ENCODE assay signal across 18 cellular contexts in genomic region chr4:16819652-16820051, GRCh38.
A peak's percentile ranks its signal among the peaks of the same experiment; 100 is the strongest.
DNase-seq lines count a peak whose midpoint lies in the region; ATAC-seq, FAIRE-seq and TF ChIP-seq lines count a peak whose summit lies in the region.
"Had no signal": no experiment of that assay in that cellular context is flagged by ENCODE, and none has a peak within 500 bp of the region (broad histone marks: within the 10 kb centered on the region; RNA-seq: fewer than 3 reads in every experiment).

No MANE protein-coding gene starts in this region.

- H3K9me3 Mint-ChIP-seq in GM23338, result no peaks in the 10 kb centered on the region

- no peak overlapping the region for H3K4me3 Mint-ChIP-seq in GM23338
- H3K4me3 Mint-ChIP-seq: CD4-positive, CD25-positive, alpha-beta regulatory T cell had no signal

- no peaks in the 10 kb centered on the region for H3K27me3 ChIP-seq in GM23338 (ENCODE audit: insufficient read depth)
- H3K27me3 ChIP-seq in K562 (ENCODE audit: control insufficient read depth in 2 of 2, insufficient read depth in 2 of 2, low read length in 2 of 2), result no peaks in the 10 kb centered on the region
- no peaks in the 10 kb centered on the region for H3K27me3 ChIP-seq in psoas muscle (ENCODE audit: insufficient read depth in 3 of 3, low read length in 2 of 3)
- no peaks in the 10 kb centered on the region for H3K27me3 ChIP-seq in prostate gland (replicated peaks; ENCODE audit: insufficient read depth)
- H3K27me3 ChIP-seq in WERI-Rb-1 (ENCODE audit: insufficient read depth, low read depth, severe bottlenecking), result peaks cover 26% of the 10 kb centered on the region

- H3K4me1 ChIP-seq in GM23338 (ENCODE audit: insufficient read depth), result peaks cover 53% of the 10 kb centered on the region
- no peaks in the 10 kb centered on the region for H3K4me1 ChIP-seq in K562 (replicated peaks in 1 of 2; ENCODE audit: control insufficient read depth in 2 of 2, insufficient read depth in 2 of 2, low read length in 2 of 2)
- peaks cover 0 to 4% of the 10 kb centered on the region in 2 donors for H3K4me1 ChIP-seq in kidney (ENCODE audit: control insufficient read depth in 1 of 2, insufficient read depth in 1 of 2, low read depth in 1 of 2, low read length in 2 of 2)
- H3K4me1 ChIP-seq in psoas muscle, result no peaks in the 10 kb centered on the region
- H3K4me1 ChIP-seq in prostate gland (replicated peaks), result no peaks in the 10 kb centered on the region

- POLR2A ChIA-PET in K562 (lab: Yijun Ruan, JAX), result no interaction called here

- H3K27ac Mint-ChIP-seq in GM23338, result peak overlapping the region; percentile 89; the same call in 1 of the 2 replicates
- H3K27ac Mint-ChIP-seq: CD4-positive, CD25-positive, alpha-beta regulatory T cell had no signal

- peaks cover 19% of the 10 kb centered on the region for H3K36me3 Mint-ChIP-seq in GM23338 (ENCODE audit: low read depth)
- H3K36me3 Mint-ChIP-seq: CD4-positive, CD25-positive, alpha-beta regulatory T cell had no signal

- peaks cover 4% of the 10 kb centered on the region for H3K27me3 Mint-ChIP-seq in GM23338 (ENCODE audit: insufficient read depth, low read depth, poor library complexity)
- H3K27me3 Mint-ChIP-seq: CD4-positive, CD25-positive, alpha-beta regulatory T cell had no signal

- H3K9me1 ChIP-seq in K562 (ENCODE audit: control insufficient read depth, insufficient read depth, low read length), result no peaks in the 10 kb centered on the region

- H2AFZ ChIP-seq in GM23338 (no peak overlapping the region), K562 (ENCODE audit: low read depth, low read length) (no peak overlapping the region)

- H4K20me1 ChIP-seq in GM23338 (replicated peaks; ENCODE audit: insufficient read depth), result no peaks in the 10 kb centered on the region
- H4K20me1 ChIP-seq in K562 (replicated peaks; ENCODE audit: control insufficient read depth, insufficient read depth, low read length), result no peaks in the 10 kb centered on the region; the same call in 1 of the 2 replicates

- H3K79me2 ChIP-seq in GM23338 (replicated peaks; ENCODE audit: insufficient read depth), result peaks cover 11% of the 10 kb centered on the region
- H3K79me2 ChIP-seq in K562 (ENCODE audit: control insufficient read depth, insufficient read depth, low read length), result no peaks in the 10 kb centered on the region

- 2% methylated on average over 3 of the region's 3 CpGs for WGBS in K562 (ENCODE audit: insufficient coverage, low coverage, missing lambda C conversion rate)
- WGBS in psoas muscle, 3 donors, result 66 to 72% (median 66%) methylated on average over 3 of the region's 3 CpGs
- WGBS in prostate gland, result 88% methylated on average over 3 of the region's 3 CpGs

- peaks cover 55% of the 10 kb centered on the region for H3K4me1 Mint-ChIP-seq in GM23338
- H3K4me1 Mint-ChIP-seq: CD4-positive, CD25-positive, alpha-beta regulatory T cell had no signal

- TF ChIP-seq CTCF in GM23338 (conservative IDR thresholded peaks at IDR 0.05; ENCODE audit: low read depth in 2 of 2) (no peak), K562 (IDR thresholded peaks at IDR 0.05 in 2 of 3, conservative IDR thresholded peaks at IDR 0.05 in 1 of 3; ENCODE audit: insufficient read depth in 2 of 3, low read depth in 1 of 3, low read length in 3 of 3) (no peak), kidney (IDR thresholded peaks at IDR 0.05; ENCODE audit: borderline replicate concordance, extremely low read depth, insufficient read depth) (no peak), psoas muscle (IDR thresholded peaks at IDR 0.05) (no peak), prostate gland (IDR thresholded peaks at IDR 0.05) (no peak), WERI-Rb-1 (IDR thresholded peaks at IDR 0.05; ENCODE audit: low read depth, low read length) (no peak)

- H3K4me2 ChIP-seq in GM23338 (peak overlapping the region; percentile 24; the same call in 1 of the 2 replicates), K562 (ENCODE audit: insufficient read depth, low read length) (no peak overlapping the region)

- in situ Hi-C loops in K562 (cut with MboI), result no loop called here

- 0 out of 2 replicates have a peak, but pooled peaks cover 4% of the 10 kb centered on the region for H3F3A ChIP-seq in GM23338 (replicated peaks; ENCODE audit: low read depth)

- FAIRE-seq in K562 (lab: Jason Lieb, UNC) (no peak), kidney (lab: Jason Lieb, UNC) (no peak)

- H3K4me3 ChIP-seq in GM23338, result no peak overlapping the region
- H3K4me3 ChIP-seq in K562, result no peak overlapping the region
- no peak overlapping the region for H3K4me3 ChIP-seq in kidney (ENCODE audit: low read length in 2 of 2)
- H3K4me3 ChIP-seq in psoas muscle, result no peak overlapping the region
- no peak overlapping the region for H3K4me3 ChIP-seq in prostate gland
- no peak overlapping the region for H3K4me3 ChIP-seq in WERI-Rb-1 (ENCODE audit: low read depth, low read length)

- no peak for DNase-seq in GM23338 (ENCODE audit: low spot score)
- DNase-seq in K562 (ENCODE audit: extremely low read depth in 1 of 4, low spot score in 3 of 4), result no peak
- no peak for DNase-seq in kidney
- no peak for DNase-seq in psoas muscle
- no peak for DNase-seq in prostate gland (ENCODE audit: low spot score)
- no peak for DNase-seq in WERI-Rb-1
- no peak for DNase-seq in activated naive CD4-positive, alpha-beta T cell treated with Interleukin-2 at 50 U/mL for 16 hours
- DNase-seq: ACHN; Calu3; CD4-positive, CD25-positive, alpha-beta regulatory T cell; KG1; NCI-H1436; NCI-H2029; NCI-H2171 treated with DMSO at 0.1 percent for 48 hours; NCI-H748 treated with DMSO at 0.1 percent for 48 hours had no signal

- intact Hi-C loops in K562 (cut with micrococcal nuclease) (no loop called here), kidney (cut with DNase I) (no loop called here), psoas muscle (cut with DNase I) (no loop called here), prostate gland (cut with DNase I) (no loop called here)

- ATAC-seq in GM23338, result no peak
- no peak for ATAC-seq in K562
- ATAC-seq in psoas muscle, result no peak
- no peak for ATAC-seq in GM18502 (IDR thresholded peaks at IDR 0.05; ENCODE audit: poor library complexity, unreplicated experiment)
- ATAC-seq: HCT116 had no signal

- no peaks in the 10 kb centered on the region for H3K36me3 ChIP-seq in GM23338 (ENCODE audit: insufficient read depth)
- H3K36me3 ChIP-seq in K562 (ENCODE audit: control insufficient read depth, insufficient read depth, low read length), result no peaks in the 10 kb centered on the region
- H3K36me3 ChIP-seq in kidney (ENCODE audit: control insufficient read depth in 1 of 2, insufficient read depth in 2 of 2, low read length in 2 of 2), result peaks cover 0 to 2% of the 10 kb centered on the region in 2 donors
- H3K36me3 ChIP-seq in psoas muscle (ENCODE audit: insufficient read depth in 1 of 2, low read depth in 1 of 2), result no peaks in the 10 kb centered on the region
- H3K36me3 ChIP-seq in prostate gland, result no peaks in the 10 kb centered on the region
- no peaks in the 10 kb centered on the region for H3K36me3 ChIP-seq in WERI-Rb-1

- H3K9me2 ChIP-seq in GM23338 (ENCODE audit: insufficient read depth), result no peaks in the 10 kb centered on the region

- H3K9me3 ChIP-seq in K562 (replicated peaks; ENCODE audit: control insufficient read depth, insufficient read depth, low read depth, low read length) (no peaks in the 10 kb centered on the region), kidney (ENCODE audit: control insufficient read depth in 1 of 2, low read length in 2 of 2) (no peaks in the 10 kb centered on the region), psoas muscle (no peaks in the 10 kb centered on the region), prostate gland (no peaks in the 10 kb centered on the region), WERI-Rb-1 (ENCODE audit: severe bottlenecking) (no peaks in the 10 kb centered on the region)

- BruUV-seq in K562 (replicated peaks; lab: Mats Ljungman, UMichigan), result no TSS peak

- TF ChIP-seq RAD21 in K562 (CRISPR knock-in tag; conservative IDR thresholded peaks at IDR 0.05 in 1 of 2, IDR thresholded peaks at IDR 0.05 in 1 of 2), result no peak

- TF ChIP-seq EP300 in K562 (IDR thresholded peaks at IDR 0.05; ENCODE audit: low read length), result no peak

- CTCF ChIA-PET in K562 (lab: Yijun Ruan, JAX; ENCODE audit: low intra/inter-chr PET ratio), result no interaction called here

- H3K9ac ChIP-seq in K562 (ENCODE audit: insufficient read depth in 1 of 2, low read depth in 2 of 2, low read length in 2 of 2) (no peak overlapping the region), kidney (ENCODE audit: low read length in 2 of 2) (no peak overlapping the region)

- H3K27ac ChIP-seq in GM23338 (ENCODE audit: low read depth) (peak overlapping the region; percentile 65; the same call in 1 of the 2 replicates), K562 (ENCODE audit: extremely low read depth, low read depth, low read length) (no peak overlapping the region), kidney (ENCODE audit: low read depth in 2 of 2, low read length in 2 of 2) (peak overlapping the region; percentile 15 to 41), psoas muscle (peak overlapping the region; percentile 15), prostate gland (no peak overlapping the region), WERI-Rb-1 (no peak overlapping the region)
- H3K27ac ChIP-seq: RWPE1 had no signal

- TF ChIP-seq POLR2A in K562 (conservative IDR thresholded peaks at IDR 0.05) (no peak), prostate gland (IDR thresholded peaks at IDR 0.05) (no peak)

TF ChIP-seq in GM23338, 12 proteins besides CTCF, POLR2A, EP300 and RAD21 (continues in another document):
- TF ChIP-seq ZNF114 (CRISPR knock-in tag; IDR thresholded peaks at IDR 0.05) (no peak), STAT1 (IDR thresholded peaks at IDR 0.05; ENCODE audit: unreplicated experiment) (no peak), JUNB (IDR thresholded peaks at IDR 0.05; ENCODE audit: unreplicated experiment) (no peak), POLR2AphosphoS5 (IDR thresholded peaks at IDR 0.05; ENCODE audit: low read depth) (no peak)

TF ChIP-seq in K562, 482 proteins besides CTCF, POLR2A, EP300 and RAD21 (continues in another document):
- peak; percentile 71 for TF ChIP-seq MAFG (tag; conservative IDR thresholded peaks at IDR 0.05)
- peak; percentile 64 for TF ChIP-seq MAFF (IDR thresholded peaks at IDR 0.05; ENCODE audit: low read length)
- TF ChIP-seq MAFK (IDR thresholded peaks at IDR 0.05; ENCODE audit: low read length), result peak; percentile 61
- peak; percentile 72 for TF ChIP-seq C11orf30 (IDR thresholded peaks at IDR 0.05; ENCODE audit: low read depth)
- no peak for TF ChIP-seq ZZZ3 (IDR thresholded peaks at IDR 0.05)

Comparison
In these comparisons a context has a peak if more than half of its experiments do, and no peak if none do; other contexts are left out.
1. H3K27ac ChIP-seq: peak in GM23338 (single experiment), kidney (2 of 2) and psoas muscle (single experiment); none in K562 (single experiment), prostate gland (0 of 2) and WERI-Rb-1 (single experiment).